ENCODE assay signal across 8 cellular contexts in the genomic region with DNA sequence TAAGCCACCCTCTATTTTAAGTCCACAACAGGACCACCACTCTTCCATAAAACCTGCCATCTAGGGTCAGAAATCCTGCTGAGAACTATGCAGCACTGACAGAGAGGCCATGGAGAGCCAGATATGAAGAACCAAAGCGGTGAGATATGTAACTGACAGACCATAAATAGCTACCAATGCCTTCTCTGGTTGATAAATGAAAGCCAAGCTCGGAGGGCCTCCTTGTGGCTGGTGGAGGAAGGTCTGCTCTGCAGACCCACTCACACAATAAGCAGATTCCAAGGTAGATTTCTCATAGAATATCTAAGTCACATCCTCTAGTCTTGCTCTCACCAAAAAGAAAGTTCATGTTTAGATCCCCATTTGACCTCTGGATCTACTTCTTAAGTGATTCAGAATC. TPM values are rescaled to one million over a fixed set of nuclear protein-coding genes. Genes with fewer than 3 reads are reported as not detected.
DNase-seq lines count a peak whose midpoint lies in the region; ATAC-seq and TF ChIP-seq lines count a peak whose summit lies in the region.

No MANE protein-coding gene starts in this region.

- H3K4me3 ChIP-seq in LNCaP clone FGC (ENCODE audit: low read depth, low read length), result no peak overlapping the region

- peak; percentile 72 for TF ChIP-seq CTCF in LNCaP clone FGC (IDR thresholded peaks at IDR 0.05; ENCODE audit: control insufficient read depth, extremely low read depth, insufficient read depth)

- ATAC-seq in GM21723 (IDR thresholded peaks at IDR 0.05; ENCODE audit: unreplicated experiment) (peak; percentile 71), sciatic nerve (peak; percentile 49)

- DNase-seq in NCI-H146 (lab: John Stamatoyannopoulos, UW) (peak; percentile 44), NCI-H146 treated with DMSO at 0.1 percent for 48 hours (lab: John Stamatoyannopoulos, UW; ENCODE audit: unreplicated experiment) (no peak), LNCaP clone FGC (ENCODE audit: low read depth) (no peak), T1000 (lab: John Stamatoyannopoulos, UW) (peak; percentile 4), germinal center (ENCODE audit: low spot score) (peak; percentile 35), sciatic nerve (ENCODE audit: low spot score) (no peak), NCI-H187 (lab: John Stamatoyannopoulos, UW) (no peak)

- intact Hi-C loops in sciatic nerve (cut with DNase I), result loop anchor here (5.0 to 10.0 kb wide), 2 partner anchors 86 to 263 kb away; no protein-coding TSS in a partner anchor

RNA-seq across cellular contexts. Expression of gene RYK, which starts 38.9 kb away (rescaled TPM):
- 60.9 TPM for total RNA-seq in sciatic nerve

Comparison
In these comparisons a context has a peak if more than half of its experiments do, and no peak if none do; other contexts are left out.
1. DNase-seq: peak in NCI-H146 (single experiment), T1000 (single experiment) and germinal center (single experiment); none in NCI-H146 treated with DMSO at 0.1 percent for 48 hours (single experiment), LNCaP clone FGC (single experiment), sciatic nerve (single experiment) and NCI-H187 (0 of 2).